ENCODE assay signal across 8 cellular contexts in the genomic region with DNA sequence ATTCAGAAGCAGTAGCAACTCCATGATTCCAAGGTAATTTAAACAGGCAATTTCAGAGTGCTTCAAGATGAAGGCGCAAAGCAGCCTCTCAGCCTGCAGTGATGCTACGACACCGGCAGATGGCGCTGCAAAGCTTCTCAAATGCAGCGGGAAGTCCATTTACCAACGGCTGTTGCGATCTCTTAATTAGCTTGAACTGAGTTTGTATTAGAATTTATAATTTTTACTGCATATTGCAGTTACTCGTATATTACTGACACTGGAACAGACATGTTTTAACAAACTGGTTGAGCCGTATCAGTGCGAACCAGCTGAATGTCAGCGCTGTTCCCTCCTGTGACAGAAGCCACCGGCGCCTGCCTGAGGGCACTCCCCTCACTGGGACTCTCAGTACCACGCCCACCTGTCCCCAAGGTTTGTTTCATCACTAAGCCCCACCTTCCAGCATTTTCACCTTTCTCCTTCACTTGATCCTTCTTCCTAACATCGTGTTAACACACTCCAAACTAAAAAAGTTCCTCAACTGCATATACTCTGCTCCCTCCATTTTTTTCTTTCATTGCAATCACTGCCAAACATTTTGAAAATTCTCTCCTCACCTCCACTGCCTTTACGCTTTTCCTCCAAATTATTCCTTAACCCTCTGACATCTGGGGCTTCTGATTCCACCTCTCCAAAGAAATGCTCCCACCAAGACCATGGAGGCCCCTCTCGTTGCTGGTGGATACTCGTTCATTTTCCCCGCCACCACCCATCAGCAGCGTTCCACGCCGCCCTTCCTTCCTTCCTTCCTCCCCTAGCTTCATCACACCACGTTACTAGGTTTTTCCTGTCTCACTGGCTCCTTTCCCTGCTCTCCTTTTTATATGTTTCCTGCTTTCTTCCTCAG. TPM values are rescaled to one million over a fixed set of nuclear protein-coding genes. Genes with fewer than 3 reads are reported as not detected.
DNase-seq lines count a peak whose midpoint lies in the region; ATAC-seq and TF ChIP-seq lines count a peak whose summit lies in the region.

No MANE protein-coding gene starts in this region.

- H3K9me3 ChIP-seq in HCT116 (ENCODE audit: control insufficient read depth in 1 of 2, insufficient read depth in 1 of 2, low read depth in 1 of 2, low read length in 2 of 2): no peaks in the 10 kb centered on the region
- no peaks in the 10 kb centered on the region for H3K9me3 ChIP-seq in iPS-20b (ENCODE audit: insufficient read depth, low read depth, low read length)
- H3K9me3 ChIP-seq in skeletal muscle tissue (ENCODE audit: control insufficient read depth in 3 of 3, low read length in 3 of 3): no peaks in the 10 kb centered on the region

- TF ChIP-seq CTCF in HCT116 (IDR thresholded peaks at IDR 0.05 in 2 of 3, conservative IDR thresholded peaks at IDR 0.05 in 1 of 3; ENCODE audit: borderline replicate concordance in 1 of 3, insufficient read depth in 1 of 3, low read depth in 2 of 3, low read length in 2 of 3) (peak; percentile 84 to 99 (median 97)), VCaP (conservative IDR thresholded peaks at IDR 0.05) (peak; percentile 97)

- RAD21 ChIA-PET in HCT116 (lab: Charles Lee; ENCODE audit: low non-redundant PET in 1 of 2, low total read pairs in 2 of 2, uncharacterized antibody in 2 of 2, unreplicated experiment in 2 of 2): interaction anchor here in 1 of 2 experiments (1.1 kb wide), 1 partner anchor 189 kb away, joined by 5 read pairs; no protein-coding TSS in a partner anchor

- no TSS peak for BruUV-seq in HCT116 (replicated peaks; lab: Mats Ljungman, UMichigan)

- CTCF ChIA-PET in HCT116 (lab: Charles Lee): interaction anchor here (0.7 to 3.3 kb wide), 24 partner anchors 10 to 538 kb away, joined by 3 to 36 read pairs (median 5); partner anchors contain the start of genes ABCF1, GNL1, PRR3 and TRIM39

- peak overlapping the region; percentile 10; the same call in 1 of the 2 replicates for H3K9ac ChIP-seq in HCT116 (ENCODE audit: low read length)
- H3K9ac ChIP-seq in iPS-20b (ENCODE audit: low read depth, low read length): no peak overlapping the region
- H3K9ac ChIP-seq in skeletal muscle tissue (ENCODE audit: low read depth in 1 of 3, low read length in 3 of 3): peak overlapping the region in 2 of 3 donors; percentile 47 to 48

- H3K4me2 ChIP-seq in HCT116 (ENCODE audit: low read length): peak overlapping the region; percentile 72

- H3K4me1 ChIP-seq in HCT116 (ENCODE audit: control insufficient read depth in 1 of 2, insufficient read depth in 2 of 2, low read length in 2 of 2): peaks cover 0 to 10% of the 10 kb centered on the region in 2 experiments; a peak in 2 of 4 replicates
- no peaks in the 10 kb centered on the region for H3K4me1 ChIP-seq in iPS-20b (ENCODE audit: insufficient read depth, low read length)
- peaks cover 3 to 19% (median 9%) of the 10 kb centered on the region in 3 donors for H3K4me1 ChIP-seq in skeletal muscle tissue (ENCODE audit: control insufficient read depth in 3 of 3, insufficient read depth in 3 of 3, low read length in 3 of 3)

- no peaks in the 10 kb centered on the region for H4K20me1 ChIP-seq in HCT116 (ENCODE audit: insufficient read depth)

- no peak for TF ChIP-seq POLR2A in HCT116 (IDR thresholded peaks at IDR 0.05; ENCODE audit: borderline replicate concordance, extremely low read depth, insufficient read depth, insufficient read length)

- peak; percentile 78 for TF ChIP-seq RAD21 in HCT116 (IDR thresholded peaks at IDR 0.05; ENCODE audit: low read depth)

- peak; percentile 92 for DNase-seq in CD1c-positive myeloid dendritic cell (ENCODE audit: extremely low spot score)
- peak; percentile 83 for DNase-seq in HCT116 (ENCODE audit: low read depth, low spot score)
- peak; percentile 83 for DNase-seq in NCI-H2171 treated with DMSO at 0.1 percent for 48 hours (lab: John Stamatoyannopoulos, UW)
- peak; percentile 39 to 86 for DNase-seq in T47D (ENCODE audit: low read depth in 1 of 2, low spot score in 1 of 2)

- intact Hi-C loops in HCT116 (cut with micrococcal nuclease): loop anchor here (1.0 to 5.0 kb wide), 2 partner anchors 56 to 191 kb away; no protein-coding TSS in a partner anchor

- in situ Hi-C loops in T47D (cut with HindIII; ENCODE audit: low pct_unique_long_range_greater_than_20kb, low sequenced_read_pairs): no loop called here

- H2AFZ ChIP-seq in HCT116 (ENCODE audit: low read depth, low read length, poor library complexity, severe bottlenecking): no peak overlapping the region

- no peaks in the 10 kb centered on the region for H3K27me3 ChIP-seq in HCT116 (ENCODE audit: insufficient read depth, low read length)
- H3K27me3 ChIP-seq in iPS-20b (ENCODE audit: insufficient read depth, low read length): no peaks in the 10 kb centered on the region
- H3K27me3 ChIP-seq in skeletal muscle tissue (ENCODE audit: control insufficient read depth in 3 of 3, insufficient read depth in 3 of 3, low read length in 3 of 3): peaks cover 0 to 6% (median 0%) of the 10 kb centered on the region in 3 donors

- peak overlapping the region; percentile 36 to 47 for H3K4me3 ChIP-seq in HCT116 (replicated peaks in 1 of 2; ENCODE audit: low read depth in 1 of 2, low read length in 2 of 2)
- H3K4me3 ChIP-seq in iPS-20b (ENCODE audit: low read length): peak overlapping the region; percentile 64
- peak overlapping the region; percentile 52 to 79 (median 56) for H3K4me3 ChIP-seq in skeletal muscle tissue (ENCODE audit: low read length in 3 of 3)

- POLR2A ChIA-PET in HCT116 (lab: Charles Lee): interaction anchor here (1.1 to 1.7 kb wide), 3 partner anchors 9 to 189 kb away, joined by 3 to 4 read pairs (median 3); partner anchors contain the start of gene ABCF1

- ATAC-seq in HCT116: peak; percentile 92
- no peak for ATAC-seq in GM18909 (IDR thresholded peaks at IDR 0.05; ENCODE audit: poor library complexity, unreplicated experiment)

- H3K9me2 ChIP-seq in HCT116 (ENCODE audit: insufficient read depth): no peaks in the 10 kb centered on the region

- no peak overlapping the region for H3K27ac ChIP-seq in HCT116 (ENCODE audit: low read depth, low read length)
- H3K27ac ChIP-seq in VCaP: peak overlapping the region; percentile 36
- no peak overlapping the region for H3K27ac ChIP-seq in iPS-20b (ENCODE audit: low read length)
- H3K27ac ChIP-seq in skeletal muscle tissue (ENCODE audit: low read depth, low read length): no peak overlapping the region

- H3K79me2 ChIP-seq in HCT116 (ENCODE audit: insufficient read depth, low read length): no peaks in the 10 kb centered on the region

- H3K36me3 ChIP-seq in HCT116 (ENCODE audit: control insufficient read depth in 1 of 2, insufficient read depth in 2 of 2, low read length in 2 of 2): no peaks in the 10 kb centered on the region
- peaks cover 8% of the 10 kb centered on the region for H3K36me3 ChIP-seq in iPS-20b (ENCODE audit: insufficient read depth, low read depth, low read length)
- peaks cover 4 to 10% (median 6%) of the 10 kb centered on the region in 3 donors for H3K36me3 ChIP-seq in skeletal muscle tissue (ENCODE audit: control insufficient read depth in 3 of 3, insufficient read depth in 3 of 3, low read length in 3 of 3)

TF ChIP-seq in HCT116, 20 proteins besides CTCF, POLR2A, EP300 and RAD21:
- TF ChIP-seq JUND (IDR thresholded peaks at IDR 0.05) (no peak), ZFX (IDR thresholded peaks at IDR 0.05) (no peak), ATF3 (IDR thresholded peaks at IDR 0.05) (no peak), MAX (IDR thresholded peaks at IDR 0.05) (no peak), ELF1 (IDR thresholded peaks at IDR 0.05; ENCODE audit: borderline replicate concordance, low read depth) (no peak), EZH2phosphoT487 (IDR thresholded peaks at IDR 0.05; ENCODE audit: borderline replicate concordance) (no peak), SRF (IDR thresholded peaks at IDR 0.05; ENCODE audit: low read depth) (no peak), POLR2AphosphoS5 (IDR thresholded peaks at IDR 0.05; ENCODE audit: low read depth, low read length) (no peak), FOSL1 (IDR thresholded peaks at IDR 0.05; ENCODE audit: low read depth) (no peak), EGR1 (IDR thresholded peaks at IDR 0.05; ENCODE audit: low read depth) (no peak), YY1 (IDR thresholded peaks at IDR 0.05; ENCODE audit: extremely low read depth, insufficient replicate concordance, low read depth, low read length) (no peak), ZBTB33 (IDR thresholded peaks at IDR 0.05; ENCODE audit: extremely low read depth, insufficient replicate concordance, low read length) (no peak), SIN3A (IDR thresholded peaks at IDR 0.05; ENCODE audit: low read depth) (no peak)
TF ChIP-seq in HCT116: peak in this region for 0.

RNA-seq across cellular contexts. Expression of gene GNL1, which starts 14.5 kb away (rescaled TPM):
- 113 TPM for total RNA-seq in HCT116 (2021; ENCODE audit: unreplicated experiment)
- polyA plus RNA-seq in HCT116 (2012): 90.2 and 92.6 TPM in 2 replicates
- total RNA-seq in skeletal muscle tissue: 22.4 TPM

RNA-seq across cellular contexts. Expression of gene PRR3, which starts 15.3 kb away (rescaled TPM):
- total RNA-seq in HCT116 (2021; ENCODE audit: unreplicated experiment) (16.7 TPM), skeletal muscle tissue (3.7 TPM)
- 6.5 and 12.9 TPM in 2 replicates for polyA plus RNA-seq in HCT116 (2012)

RNA-seq across cellular contexts. Expression of gene ABCF1, which starts 29.5 kb away (rescaled TPM):
- total RNA-seq in HCT116 (2021; ENCODE audit: unreplicated experiment): 53.3 TPM
- polyA plus RNA-seq in HCT116 (2012): 40.6 and 41.5 TPM in 2 replicates
- 21.9 TPM for total RNA-seq in skeletal muscle tissue

RNA-seq across cellular contexts. Expression of gene HLA-E, which starts 52.5 kb away (rescaled TPM):
- total RNA-seq in HCT116 (2021; ENCODE audit: unreplicated experiment) (108 TPM), skeletal muscle tissue (98.6 TPM)
- polyA plus RNA-seq in HCT116 (2012): 130 and 147 TPM in 2 replicates
